In genomic region chr6:147382945-147383554, GRCh38 we compare ENCODE assay signal across 9 cellular contexts.
A peak's percentile ranks its signal among the peaks of the same experiment; 100 is the strongest.
DNase-seq lines count a peak whose midpoint lies in the region; ATAC-seq and TF ChIP-seq lines count a peak whose summit lies in the region.
"Had no signal": no experiment of that assay in that cellular context is flagged by ENCODE, and none has a peak within 500 bp of the region (broad histone marks: within the 10 kb centered on the region; RNA-seq: fewer than 3 reads in every experiment).

No MANE protein-coding gene starts in this region.

- ATAC-seq in natural killer cell (no peak), HG03469 (IDR thresholded peaks at IDR 0.05; ENCODE audit: unreplicated experiment) (no peak), HG03442 (IDR thresholded peaks at IDR 0.05; ENCODE audit: unreplicated experiment) (no peak)
- no peak for ATAC-seq in natural killer cell treated with Interleukin-12 subunit alpha and Interleukin-12 subunit beta and Interleukin-15 and Interleukin-18, amount 100 ng/mL, for 72 hours

- H3K27ac ChIP-seq in hepatocyte, result no peak overlapping the region
- H3K27ac ChIP-seq in effector memory CD4-positive, alpha-beta T cell (ENCODE audit: insufficient read depth, low read length, poor library complexity, severe bottlenecking), result no peak overlapping the region
- H3K27ac ChIP-seq: SJSA1 had no signal

- H3K79me2 ChIP-seq in hepatocyte, result no peaks in the 10 kb centered on the region

- H3K27me3 ChIP-seq in hepatocyte, result no peaks in the 10 kb centered on the region
- H3K27me3 ChIP-seq in effector memory CD4-positive, alpha-beta T cell (replicated peaks; ENCODE audit: control insufficient read depth, insufficient read depth, low read length, poor library complexity, severe bottlenecking), result no peaks in the 10 kb centered on the region
- H3K27me3 ChIP-seq: SJSA1 had no signal

- no peak overlapping the region for H3K27ac Mint-ChIP-seq in natural killer cell
- no peak overlapping the region for H3K27ac Mint-ChIP-seq in natural killer cell treated with Interleukin-12 subunit alpha and Interleukin-12 subunit beta and Interleukin-15 and Interleukin-18, amount 100 ng/mL, for 72 hours

- H3K36me3 Mint-ChIP-seq in natural killer cell, result peaks cover 21% of the 10 kb centered on the region
- H3K36me3 Mint-ChIP-seq in natural killer cell treated with Interleukin-12 subunit alpha and Interleukin-12 subunit beta and Interleukin-15 and Interleukin-18, amount 100 ng/mL, for 72 hours, result peaks cover 31% of the 10 kb centered on the region

- H3K9me3 ChIP-seq in hepatocyte (ENCODE audit: low read depth), result no peaks in the 10 kb centered on the region
- no peaks in the 10 kb centered on the region for H3K9me3 ChIP-seq in effector memory CD4-positive, alpha-beta T cell (ENCODE audit: control insufficient read depth, low read length)
- H3K9me3 ChIP-seq: SJSA1 had no signal

- peak; percentile 49 for TF ChIP-seq CTCF in natural killer cell (IDR thresholded peaks at IDR 0.05)
- TF ChIP-seq CTCF in hepatocyte (IDR thresholded peaks at IDR 0.05; ENCODE audit: poor library complexity), result peak; percentile 55

- DNase-seq in natural killer cell (no peak), SKM-1 (lab: John Stamatoyannopoulos, UW; ENCODE audit: unreplicated experiment) (peak; percentile 3), hepatocyte (ENCODE audit: low spot score) (peak; percentile 31), GM19238 (ENCODE audit: insufficient read length, low spot score) (no peak)
- DNase-seq in natural killer cell treated with Interleukin-12 subunit alpha and Interleukin-12 subunit beta and Interleukin-15 and Interleukin-18, amount 100 ng/mL, for 72 hours (ENCODE audit: low spot score), result no peak
- no peak for DNase-seq in effector memory CD4-positive, alpha-beta T cell

- no peaks in the 10 kb centered on the region for H3K9me2 ChIP-seq in hepatocyte (replicated peaks; ENCODE audit: insufficient read depth)

- no peak overlapping the region for H3K4me3 ChIP-seq in hepatocyte
- no peak overlapping the region for H3K4me3 ChIP-seq in effector memory CD4-positive, alpha-beta T cell (ENCODE audit: insufficient read depth, low read depth, low read length, poor library complexity, severe bottlenecking)
- H3K4me3 ChIP-seq: SJSA1 had no signal

- H2AFZ ChIP-seq in hepatocyte, result no peak overlapping the region

- no peak overlapping the region for H3K4me3 Mint-ChIP-seq in natural killer cell
- no peak overlapping the region for H3K4me3 Mint-ChIP-seq in natural killer cell treated with Interleukin-12 subunit alpha and Interleukin-12 subunit beta and Interleukin-15 and Interleukin-18, amount 100 ng/mL, for 72 hours

- intact Hi-C loops in natural killer cell (cut with micrococcal nuclease), result no loop called here

- no peaks in the 10 kb centered on the region for H3K36me3 ChIP-seq in hepatocyte (replicated peaks; ENCODE audit: insufficient read depth, low read depth)
- H3K36me3 ChIP-seq in effector memory CD4-positive, alpha-beta T cell (ENCODE audit: control insufficient read depth, insufficient read depth, low read length), result peaks cover 18% of the 10 kb centered on the region

- no peaks in the 10 kb centered on the region for H3K27me3 Mint-ChIP-seq in natural killer cell (ENCODE audit: low read depth in 2 of 2)
- no peaks in the 10 kb centered on the region for H3K27me3 Mint-ChIP-seq in natural killer cell treated with Interleukin-12 subunit alpha and Interleukin-12 subunit beta and Interleukin-15 and Interleukin-18, amount 100 ng/mL, for 72 hours

- H3K4me1 ChIP-seq in hepatocyte (ENCODE audit: insufficient read depth), result no peaks in the 10 kb centered on the region
- H3K4me1 ChIP-seq in effector memory CD4-positive, alpha-beta T cell (ENCODE audit: control insufficient read depth, insufficient read depth, low read length, poor library complexity, severe bottlenecking), result no peaks in the 10 kb centered on the region
- H3K4me1 ChIP-seq: SJSA1 had no signal

- no peaks in the 10 kb centered on the region for H4K20me1 ChIP-seq in hepatocyte (ENCODE audit: insufficient read depth, poor library complexity, severe bottlenecking)

- WGBS in hepatocyte (ENCODE audit: low lambda C conversion rate, missing lambda C conversion rate), result 99% methylated on average over 6 of the region's 6 CpGs

- no peaks in the 10 kb centered on the region for H3K4me1 Mint-ChIP-seq in natural killer cell
- H3K4me1 Mint-ChIP-seq in natural killer cell treated with Interleukin-12 subunit alpha and Interleukin-12 subunit beta and Interleukin-15 and Interleukin-18, amount 100 ng/mL, for 72 hours (ENCODE audit: low read depth in 2 of 2), result peaks cover 5 to 12% of the 10 kb centered on the region in 2 donors

- no peaks in the 10 kb centered on the region for H3K9me3 Mint-ChIP-seq in natural killer cell
- H3K9me3 Mint-ChIP-seq in natural killer cell treated with Interleukin-12 subunit alpha and Interleukin-12 subunit beta and Interleukin-15 and Interleukin-18, amount 100 ng/mL, for 72 hours, result no peaks in the 10 kb centered on the region

- H3K4me2 ChIP-seq in hepatocyte, result no peak overlapping the region

Comparison
In these comparisons a context has a peak if more than half of its experiments do, and no peak if none do; other contexts are left out.
1. DNase-seq: peak in SKM-1 (single experiment) and hepatocyte (single experiment); none in natural killer cell (single experiment), natural killer cell treated with Interleukin-12 subunit alpha and Interleukin-12 subunit beta and Interleukin-15 and Interleukin-18, amount 100 ng/mL, for 72 hours (single experiment), GM19238 (single experiment) and effector memory CD4-positive, alpha-beta T cell (0 of 3).